Comparison of ENCODE assay signal across 10 cellular contexts in the genomic region with DNA sequence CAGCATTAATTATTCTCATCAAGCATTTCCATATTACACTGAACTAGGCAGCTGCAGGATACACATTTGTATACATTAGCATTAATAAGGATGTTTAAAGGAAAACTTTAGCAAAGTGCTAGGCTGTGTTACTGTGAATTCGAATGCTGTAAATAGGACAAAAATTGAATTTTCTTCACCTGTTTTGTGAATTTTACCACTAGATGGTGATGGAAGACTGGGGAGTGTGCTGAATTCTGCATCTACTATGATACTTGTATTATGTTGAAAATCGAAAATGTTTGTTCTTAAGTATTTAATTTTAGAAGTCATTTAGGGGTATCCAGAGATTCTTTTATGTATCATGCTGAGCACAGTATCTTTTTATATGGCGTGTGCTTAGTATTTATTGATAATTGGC. TPM values are rescaled to one million over a fixed set of nuclear protein-coding genes. Genes with fewer than 3 reads are reported as not detected.
A peak's percentile ranks its signal among the peaks of the same experiment; 100 is the strongest.
DNase-seq lines count a peak whose midpoint lies in the region; TF ChIP-seq lines count a peak whose summit lies in the region.
"Had no signal": no experiment of that assay in that cellular context is flagged by ENCODE, and none has a peak within 500 bp of the region (broad histone marks: within the 10 kb centered on the region; RNA-seq: fewer than 3 reads in every experiment).

No MANE protein-coding gene starts in this region.

- intact Hi-C loops in cardiac septum (cut with DNase I) = no loop called here

- H3K36me3 Mint-ChIP-seq in progenitor cell of endocrine pancreas (ENCODE audit: insufficient read depth) = no peaks in the 10 kb centered on the region
- H3K36me3 Mint-ChIP-seq: natural killer cell had no signal

- H3K4me3 ChIP-seq in GM12875 (ENCODE audit: low read depth, low read length) = no peak overlapping the region

- DNase-seq in NCI-H1694 treated with DMSO at 0.1 percent for 48 hours (lab: John Stamatoyannopoulos, UW) = peak; percentile 2
- DNase-seq in dedifferentiated amniotic fluid mesenchymal stem cell (ENCODE audit: extremely low spot score) = peak; percentile 35
- DNase-seq in progenitor cell of endocrine pancreas (ENCODE audit: low spot score, unreplicated experiment) = no peak
- no peak for DNase-seq in stimulated activated CD4-positive, alpha-beta T cell treated with anti-CD3 and anti-CD28 coated beads, Interleukin-4, amount 100 ng/mL, for 1 hour
- no peak for DNase-seq in NCI-H446 (lab: John Stamatoyannopoulos, UW)
- no peak for DNase-seq in cardiac septum (ENCODE audit: low spot score)
- DNase-seq: anterior cingulate cortex, natural killer cell, SHP77 had no signal

- no peak overlapping the region for H3K4me3 Mint-ChIP-seq in progenitor cell of endocrine pancreas (ENCODE audit: low read depth)
- H3K4me3 Mint-ChIP-seq: natural killer cell had no signal

- H3K27me3 Mint-ChIP-seq in progenitor cell of endocrine pancreas = no peaks in the 10 kb centered on the region

- no peak overlapping the region for H3K27ac Mint-ChIP-seq in progenitor cell of endocrine pancreas
- H3K27ac Mint-ChIP-seq: natural killer cell had no signal

- H3K9me3 Mint-ChIP-seq in progenitor cell of endocrine pancreas (ENCODE audit: low read depth) = no peaks in the 10 kb centered on the region
- H3K9me3 Mint-ChIP-seq: natural killer cell had no signal

- H3K4me1 Mint-ChIP-seq in progenitor cell of endocrine pancreas (ENCODE audit: low read depth) = peaks cover 6% of the 10 kb centered on the region
- H3K4me1 Mint-ChIP-seq: natural killer cell had no signal

- TF ChIP-seq CTCF in GM12875 (IDR thresholded peaks at IDR 0.05; ENCODE audit: borderline replicate concordance, insufficient read depth, low read depth, low read length) = peak; percentile 36; the same call in 1 of the 2 replicates
- peak; percentile 46 for TF ChIP-seq CTCF in progenitor cell of endocrine pancreas (IDR thresholded peaks at IDR 0.05; ENCODE audit: unreplicated experiment)

RNA-seq across cellular contexts. Expression of gene P2RY14, which starts 12.3 kb away (rescaled TPM):
- total RNA-seq in progenitor cell of endocrine pancreas (not detected in 2 replicates), cardiac septum (1.6 TPM)

RNA-seq across cellular contexts. Expression of gene GPR87, which starts 25.9 kb away (rescaled TPM):
- total RNA-seq in progenitor cell of endocrine pancreas = 0.18 TPM in 1 of 2 replicates, not detected in the other
- not detected for total RNA-seq in cardiac septum
- total RNA-seq: natural killer cell had no signal

RNA-seq across cellular contexts. Expression of gene P2RY13, which starts 38.7 kb away (rescaled TPM):
- not detected in 2 replicates for total RNA-seq in progenitor cell of endocrine pancreas
- 0.46 TPM for total RNA-seq in cardiac septum

Comparison
In these comparisons a context has a peak if more than half of its experiments do, and no peak if none do; other contexts are left out.
1. DNase-seq: peak in NCI-H1694 treated with DMSO at 0.1 percent for 48 hours (single experiment) and dedifferentiated amniotic fluid mesenchymal stem cell (single experiment); none in progenitor cell of endocrine pancreas (single experiment), stimulated activated CD4-positive, alpha-beta T cell treated with anti-CD3 and anti-CD28 coated beads, Interleukin-4, amount 100 ng/mL, for 1 hour (single experiment), NCI-H446 (0 of 2) and cardiac septum (single experiment).